Comparison of ENCODE assay signal across 8 cellular contexts in genomic region chr7:101817031-101817929, GRCh38. TPM values are rescaled to one million over a fixed set of nuclear protein-coding genes. Genes with fewer than 3 reads are reported as not detected.
DNase-seq lines count a peak whose midpoint lies in the region; ATAC-seq, FAIRE-seq and TF ChIP-seq lines count a peak whose summit lies in the region.

Gene CUX1 (plus strand): TSS chr7:101817626. CDS start chr7:101817640, 14 bp downstream.

- H3K4me2 ChIP-seq in MM.1S (ENCODE audit: low read depth, low read length) (peak within 1 kb of the TSS; percentile 56; the same call in 1 of the 2 replicates), osteoblast (ENCODE audit: insufficient read depth, low read length) (peak within 1 kb of the TSS; percentile 81)

- H3K4me1 ChIP-seq in MM.1S (ENCODE audit: low read length), result no peaks in the 10 kb centered on the region; the same call in 1 of the 2 replicates
- peaks cover 0 to 58% (median 12%) of the 10 kb centered on the region in 3 donors for H3K4me1 ChIP-seq in gastroesophageal sphincter
- peaks cover 24% of the 10 kb centered on the region for H3K4me1 ChIP-seq in osteoblast (ENCODE audit: insufficient read depth, low read length)

- TF ChIP-seq POLR2A in GM12891 (IDR thresholded peaks at IDR 0.05; ENCODE audit: low read depth, low read length) (no peak), gastroesophageal sphincter (IDR thresholded peaks at IDR 0.05) (no peak)

- H3K4me3 ChIP-seq in MM.1S (ENCODE audit: low read length) (peak within 1 kb of the TSS; percentile 71), gastroesophageal sphincter (peak within 1 kb of the TSS; percentile 90 to 93), osteoblast (ENCODE audit: insufficient read depth, low read length) (peak within 1 kb of the TSS; percentile 78)

- H3K4me3 Mint-ChIP-seq in activated T-cell treated with anti-CD3 and anti-CD28 coated beads, Interleukin-2, amount 50 U/mL, for 72 hours, result peak within 1 kb of the TSS; percentile 78 to 84

- H3K27ac Mint-ChIP-seq in activated T-cell treated with anti-CD3 and anti-CD28 coated beads, Interleukin-2, amount 50 U/mL, for 72 hours, result peak within 1 kb of the TSS; percentile 38

- H3K27ac ChIP-seq in MM.1S (ENCODE audit: low read length) (no peak within 1 kb of the TSS), gastroesophageal sphincter (peak within 1 kb of the TSS; percentile 59 to 91 (median 82)), osteoblast (ENCODE audit: low read depth, low read length) (peak within 1 kb of the TSS; percentile 27)

- peak; percentile 23 for FAIRE-seq in GM12891 (lab: Jason Lieb, UNC)
- no peak for FAIRE-seq in HTR-8/SVneo (lab: Jason Lieb, UNC)

- H3K9ac ChIP-seq in MM.1S (ENCODE audit: low read length), result no peak within 1 kb of the TSS; the same call in 1 of the 2 replicates

- H3K36me3 ChIP-seq in MM.1S (replicated peaks; ENCODE audit: insufficient read depth, low read length) (no peaks in the 10 kb centered on the region), gastroesophageal sphincter (no peaks in the 10 kb centered on the region), osteoblast (ENCODE audit: insufficient read depth, low read length) (no peaks in the 10 kb centered on the region)

- peaks cover 18% of the 10 kb centered on the region for H3K4me1 Mint-ChIP-seq in activated T-cell treated with anti-CD3 and anti-CD28 coated beads, Interleukin-2, amount 50 U/mL, for 72 hours (ENCODE audit: low read depth)

- H3K9me2 ChIP-seq in MM.1S (replicated peaks; ENCODE audit: insufficient read depth, low read length), result no peaks in the 10 kb centered on the region

- TF ChIP-seq CTCF in MM.1S (IDR thresholded peaks at IDR 0.05; ENCODE audit: low read length) (no peak), gastroesophageal sphincter (IDR thresholded peaks at IDR 0.05) (no peak), osteoblast (IDR thresholded peaks at IDR 0.05; ENCODE audit: extremely low read depth, low read depth, low read length) (no peak)

- H3K9me3 ChIP-seq in MM.1S (replicated peaks; ENCODE audit: insufficient read depth, low read length), result no peaks in the 10 kb centered on the region
- no peaks in the 10 kb centered on the region for H3K9me3 ChIP-seq in gastroesophageal sphincter
- H3K9me3 ChIP-seq in osteoblast (ENCODE audit: low read depth, low read length), result no peaks in the 10 kb centered on the region

- H3F3A ChIP-seq in MM.1S (ENCODE audit: insufficient read depth, low read length), result peaks cover 9% of the 10 kb centered on the region

- peaks cover 1 to 2% of the 10 kb centered on the region in 2 donors for H3K36me3 Mint-ChIP-seq in activated T-cell treated with anti-CD3 and anti-CD28 coated beads, Interleukin-2, amount 50 U/mL, for 72 hours (ENCODE audit: insufficient read depth in 2 of 2)

- peaks cover 49% of the 10 kb centered on the region for H3K79me2 ChIP-seq in MM.1S (ENCODE audit: low read length)
- peaks cover 45% of the 10 kb centered on the region for H3K79me2 ChIP-seq in osteoblast (ENCODE audit: insufficient read depth, low read length)

- no peak for TF ChIP-seq EP300 in gastroesophageal sphincter (IDR thresholded peaks at IDR 0.05)

- DNase-seq in GM12891 (ENCODE audit: insufficient read length, low spot score) (no peak), MM.1S (peak; percentile 46), osteoblast (ENCODE audit: insufficient read length, low spot score, missing footprints) (peak; percentile 88), HTR-8/SVneo (ENCODE audit: insufficient read length, low spot score) (no peak), NCI-H1436 (lab: John Stamatoyannopoulos, UW) (no peak)
- peak; percentile 29 to 33 for DNase-seq in activated T-cell treated with anti-CD3 and anti-CD28 coated beads, Interleukin-2, amount 50 U/mL, for 72 hours

- no peaks in the 10 kb centered on the region for H3K9me3 Mint-ChIP-seq in activated T-cell treated with anti-CD3 and anti-CD28 coated beads, Interleukin-2, amount 50 U/mL, for 72 hours

- H3K27me3 ChIP-seq in MM.1S (replicated peaks; ENCODE audit: insufficient read depth, low read length), result no peaks in the 10 kb centered on the region
- no peaks in the 10 kb centered on the region for H3K27me3 ChIP-seq in gastroesophageal sphincter
- H3K27me3 ChIP-seq in osteoblast (ENCODE audit: insufficient read depth, low read length), result peaks cover 6% of the 10 kb centered on the region

- H4K20me1 ChIP-seq in MM.1S (ENCODE audit: insufficient read depth, low read length), result peaks cover 24% of the 10 kb centered on the region
- H4K20me1 ChIP-seq in osteoblast (ENCODE audit: insufficient read depth, low read length), result peaks cover 28% of the 10 kb centered on the region

- WGBS in gastroesophageal sphincter (ENCODE audit: low coverage in 1 of 2), 2 donors, result 50 to 83% methylated on average over 1 of the region's 100 CpGs

- no peak within 1 kb of the TSS for H2AFZ ChIP-seq in MM.1S (ENCODE audit: low read length)
- no peak within 1 kb of the TSS for H2AFZ ChIP-seq in osteoblast (ENCODE audit: low read length)

- ATAC-seq in activated T-cell treated with anti-CD3 and anti-CD28 coated beads, Interleukin-2, amount 50 U/mL, for 72 hours (replicated peaks in 1 of 2), result peak in 1 of 2 donors; percentile 6
- peak; percentile 23 for ATAC-seq in gastroesophageal sphincter
- no peak for ATAC-seq in GM18502 (IDR thresholded peaks at IDR 0.05; ENCODE audit: poor library complexity, unreplicated experiment)

- no peaks in the 10 kb centered on the region for H3K27me3 Mint-ChIP-seq in activated T-cell treated with anti-CD3 and anti-CD28 coated beads, Interleukin-2, amount 50 U/mL, for 72 hours (ENCODE audit: low read depth)

TF ChIP-seq in GM12891, 5 proteins besides CTCF, POLR2A, EP300 and RAD21:
- TF ChIP-seq POLR2AphosphoS5 (IDR thresholded peaks at IDR 0.05; ENCODE audit: low read depth, low read length) (no peak), PAX5 (IDR thresholded peaks at IDR 0.05; ENCODE audit: insufficient read depth, low read length, severe bottlenecking) (no peak), SPI1 (IDR thresholded peaks at IDR 0.05; ENCODE audit: low read depth, low read length) (no peak), TAF1 (IDR thresholded peaks at IDR 0.05; ENCODE audit: low read depth, low read length) (no peak), POU2F2 (IDR thresholded peaks at IDR 0.05; ENCODE audit: low read depth, low read length) (no peak)

RNA-seq across cellular contexts. Expression of gene CUX1, which starts in this region (rescaled TPM):
- 17.8 TPM for polyA plus RNA-seq in GM12891 (2012; ENCODE audit: low read depth, missing spikeins)
- 10 to 100 TPM; 24.7 to 26.2 TPM for total RNA-seq in activated T-cell treated with anti-CD3 and anti-CD28 coated beads, Interleukin-2, amount 50 U/mL, for 72 hours
- total RNA-seq in gastroesophageal sphincter, result 100 to 1,000 TPM in 2 of 4 donors, 10 to 100 TPM in 2; 84.4 to 134 (median 110) TPM
- 39.2 and 41.6 TPM in 2 replicates for total RNA-seq in osteoblast

Comparison
In these comparisons a context has a peak if more than half of its experiments do, and no peak if none do; other contexts are left out.
1. DNase-seq: peak in MM.1S (single experiment), activated T-cell treated with anti-CD3 and anti-CD28 coated beads, Interleukin-2, amount 50 U/mL, for 72 hours (2 of 2) and osteoblast (single experiment); none in GM12891 (single experiment), HTR-8/SVneo (single experiment) and NCI-H1436 (single experiment).
2. Peak in every context shown above with its lines, with median percentiles within 50 percentile points of each other: H3K4me3 ChIP-seq.